2 cellular contexts compared by ENCODE assay signal in the genomic region with DNA sequence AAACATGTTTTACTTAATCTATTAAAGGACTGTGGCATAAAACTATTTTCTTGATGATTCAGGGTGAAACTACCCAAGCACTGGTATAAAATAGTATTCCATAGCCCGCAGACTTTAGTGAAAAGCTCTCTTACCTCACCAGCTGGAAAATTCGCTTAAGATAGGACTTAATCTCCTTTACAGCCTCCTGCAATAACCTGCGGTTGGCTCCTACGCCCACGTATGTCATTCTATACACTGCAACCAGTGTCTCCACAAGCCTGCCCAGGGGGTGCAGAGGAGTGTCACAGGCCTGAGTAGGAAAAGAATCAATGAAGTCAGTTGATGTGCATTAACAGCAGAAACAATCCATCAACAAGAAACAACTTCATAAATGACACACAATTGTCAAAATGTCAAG.
A peak's percentile ranks its signal among the peaks of the same experiment; 100 is the strongest.
TF ChIP-seq lines count a peak whose summit lies in the region.

No MANE protein-coding gene starts in this region.

TF ChIP-seq in HEK293, 187 proteins besides CTCF, POLR2A, EP300 and RAD21 (continues in another document):
- TF ChIP-seq ZNF837 (tag by site-specific recombination; IDR thresholded peaks at IDR 0.05) (no peak), ZNF677 (tag by site-specific recombination; IDR thresholded peaks at IDR 0.05) (no peak), ZNF37A (tag by site-specific recombination; IDR thresholded peaks at IDR 0.05) (no peak), ZNF169 (tag by site-specific recombination; IDR thresholded peaks at IDR 0.05) (no peak), ZNF214 (tag by site-specific recombination; IDR thresholded peaks at IDR 0.05; ENCODE audit: borderline replicate concordance) (no peak), ZNF600 (tag by site-specific recombination; IDR thresholded peaks at IDR 0.05) (no peak), SP2 (tag by site-specific recombination; IDR thresholded peaks at IDR 0.05) (no peak), ZNF335 (tag by site-specific recombination; conservative IDR thresholded peaks at IDR 0.05) (no peak), BCL11B (tag by site-specific recombination; IDR thresholded peaks at IDR 0.05; ENCODE audit: low read depth) (no peak), ZNF426 (tag by site-specific recombination; IDR thresholded peaks at IDR 0.05) (no peak), ZNF146 (tag by site-specific recombination; IDR thresholded peaks at IDR 0.05) (no peak), ZNF76 (tag by site-specific recombination; IDR thresholded peaks at IDR 0.05; ENCODE audit: borderline replicate concordance, low read depth) (no peak), SCRT1 (tag by site-specific recombination; IDR thresholded peaks at IDR 0.05; ENCODE audit: borderline replicate concordance) (peak; percentile 78)
- TF ChIP-seq, protein P1, sequence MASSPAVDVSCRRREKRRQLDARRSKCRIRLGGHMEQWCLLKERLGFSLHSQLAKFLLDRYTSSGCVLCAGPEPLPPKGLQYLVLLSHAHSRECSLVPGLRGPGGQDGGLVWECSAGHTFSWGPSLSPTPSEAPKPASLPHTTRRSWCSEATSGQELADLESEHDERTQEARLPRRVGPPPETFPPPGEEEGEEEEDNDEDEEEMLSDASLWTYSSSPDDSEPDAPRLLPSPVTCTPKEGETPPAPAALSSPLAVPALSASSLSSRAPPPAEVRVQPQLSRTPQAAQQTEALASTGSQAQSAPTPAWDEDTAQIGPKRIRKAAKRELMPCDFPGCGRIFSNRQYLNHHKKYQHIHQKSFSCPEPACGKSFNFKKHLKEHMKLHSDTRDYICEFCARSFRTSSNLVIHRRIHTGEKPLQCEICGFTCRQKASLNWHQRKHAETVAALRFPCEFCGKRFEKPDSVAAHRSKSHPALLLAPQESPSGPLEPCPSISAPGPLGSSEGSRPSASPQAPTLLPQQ (tag by site-specific recombination; IDR thresholded peaks at IDR 0.05), result no peak
- TF ChIP-seq, protein P2, sequence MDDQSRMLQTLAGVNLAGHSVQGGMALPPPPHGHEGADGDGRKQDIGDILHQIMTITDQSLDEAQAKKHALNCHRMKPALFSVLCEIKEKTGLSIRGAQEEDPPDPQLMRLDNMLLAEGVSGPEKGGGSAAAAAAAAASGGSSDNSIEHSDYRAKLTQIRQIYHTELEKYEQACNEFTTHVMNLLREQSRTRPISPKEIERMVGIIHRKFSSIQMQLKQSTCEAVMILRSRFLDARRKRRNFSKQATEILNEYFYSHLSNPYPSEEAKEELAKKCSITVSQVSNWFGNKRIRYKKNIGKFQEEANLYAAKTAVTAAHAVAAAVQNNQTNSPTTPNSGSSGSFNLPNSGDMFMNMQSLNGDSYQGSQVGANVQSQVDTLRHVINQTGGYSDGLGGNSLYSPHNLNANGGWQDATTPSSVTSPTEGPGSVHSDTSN (CRISPR knock-in tag; IDR thresholded peaks at IDR 0.05), result no peak
- TF ChIP-seq, protein P3, sequence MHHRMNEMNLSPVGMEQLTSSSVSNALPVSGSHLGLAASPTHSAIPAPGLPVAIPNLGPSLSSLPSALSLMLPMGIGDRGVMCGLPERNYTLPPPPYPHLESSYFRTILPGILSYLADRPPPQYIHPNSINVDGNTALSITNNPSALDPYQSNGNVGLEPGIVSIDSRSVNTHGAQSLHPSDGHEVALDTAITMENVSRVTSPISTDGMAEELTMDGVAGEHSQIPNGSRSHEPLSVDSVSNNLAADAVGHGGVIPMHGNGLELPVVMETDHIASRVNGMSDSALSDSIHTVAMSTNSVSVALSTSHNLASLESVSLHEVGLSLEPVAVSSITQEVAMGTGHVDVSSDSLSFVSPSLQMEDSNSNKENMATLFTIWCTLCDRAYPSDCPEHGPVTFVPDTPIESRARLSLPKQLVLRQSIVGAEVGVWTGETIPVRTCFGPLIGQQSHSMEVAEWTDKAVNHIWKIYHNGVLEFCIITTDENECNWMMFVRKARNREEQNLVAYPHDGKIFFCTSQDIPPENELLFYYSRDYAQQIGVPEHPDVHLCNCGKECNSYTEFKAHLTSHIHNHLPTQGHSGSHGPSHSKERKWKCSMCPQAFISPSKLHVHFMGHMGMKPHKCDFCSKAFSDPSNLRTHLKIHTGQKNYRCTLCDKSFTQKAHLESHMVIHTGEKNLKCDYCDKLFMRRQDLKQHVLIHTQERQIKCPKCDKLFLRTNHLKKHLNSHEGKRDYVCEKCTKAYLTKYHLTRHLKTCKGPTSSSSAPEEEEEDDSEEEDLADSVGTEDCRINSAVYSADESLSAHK (tag by site-specific recombination; IDR thresholded peaks at IDR 0.05), result no peak
- TF ChIP-seq, protein P4, sequence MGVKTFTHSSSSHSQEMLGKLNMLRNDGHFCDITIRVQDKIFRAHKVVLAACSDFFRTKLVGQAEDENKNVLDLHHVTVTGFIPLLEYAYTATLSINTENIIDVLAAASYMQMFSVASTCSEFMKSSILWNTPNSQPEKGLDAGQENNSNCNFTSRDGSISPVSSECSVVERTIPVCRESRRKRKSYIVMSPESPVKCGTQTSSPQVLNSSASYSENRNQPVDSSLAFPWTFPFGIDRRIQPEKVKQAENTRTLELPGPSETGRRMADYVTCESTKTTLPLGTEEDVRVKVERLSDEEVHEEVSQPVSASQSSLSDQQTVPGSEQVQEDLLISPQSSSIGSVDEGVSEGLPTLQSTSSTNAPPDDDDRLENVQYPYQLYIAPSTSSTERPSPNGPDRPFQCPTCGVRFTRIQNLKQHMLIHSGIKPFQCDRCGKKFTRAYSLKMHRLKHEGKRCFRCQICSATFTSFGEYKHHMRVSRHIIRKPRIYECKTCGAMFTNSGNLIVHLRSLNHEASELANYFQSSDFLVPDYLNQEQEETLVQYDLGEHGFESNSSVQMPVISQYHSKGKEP (tag by site-specific recombination; IDR thresholded peaks at IDR 0.05), result peak; percentile 94
- TF ChIP-seq, protein P5, sequence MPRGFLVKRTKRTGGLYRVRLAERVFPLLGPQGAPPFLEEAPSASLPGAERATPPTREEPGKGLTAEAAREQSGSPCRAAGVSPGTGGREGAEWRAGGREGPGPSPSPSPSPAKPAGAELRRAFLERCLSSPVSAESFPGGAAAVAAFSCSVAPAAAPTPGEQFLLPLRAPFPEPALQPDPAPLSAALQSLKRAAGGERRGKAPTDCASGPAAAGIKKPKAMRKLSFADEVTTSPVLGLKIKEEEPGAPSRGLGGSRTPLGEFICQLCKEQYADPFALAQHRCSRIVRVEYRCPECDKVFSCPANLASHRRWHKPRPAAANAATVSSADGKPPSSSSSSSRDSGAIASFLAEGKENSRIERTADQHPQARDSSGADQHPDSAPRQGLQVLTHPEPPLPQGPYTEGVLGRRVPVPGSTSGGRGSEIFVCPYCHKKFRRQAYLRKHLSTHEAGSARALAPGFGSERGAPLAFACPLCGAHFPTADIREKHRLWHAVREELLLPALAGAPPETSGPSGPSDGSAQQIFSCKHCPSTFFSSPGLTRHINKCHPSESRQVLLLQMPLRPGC (tag by site-specific recombination; IDR thresholded peaks at IDR 0.05), result no peak

TF ChIP-seq in K562, 482 proteins besides CTCF, POLR2A, EP300 and RAD21:
- no peak for TF ChIP-seq NFIX (CRISPR knock-in tag; IDR thresholded peaks at IDR 0.05; ENCODE audit: low read depth)
- TF ChIP-seq EGR1 (conservative IDR thresholded peaks at IDR 0.05), result peak; percentile 51
